ENCODE assay signal across 1 cellular context in the genomic region with DNA sequence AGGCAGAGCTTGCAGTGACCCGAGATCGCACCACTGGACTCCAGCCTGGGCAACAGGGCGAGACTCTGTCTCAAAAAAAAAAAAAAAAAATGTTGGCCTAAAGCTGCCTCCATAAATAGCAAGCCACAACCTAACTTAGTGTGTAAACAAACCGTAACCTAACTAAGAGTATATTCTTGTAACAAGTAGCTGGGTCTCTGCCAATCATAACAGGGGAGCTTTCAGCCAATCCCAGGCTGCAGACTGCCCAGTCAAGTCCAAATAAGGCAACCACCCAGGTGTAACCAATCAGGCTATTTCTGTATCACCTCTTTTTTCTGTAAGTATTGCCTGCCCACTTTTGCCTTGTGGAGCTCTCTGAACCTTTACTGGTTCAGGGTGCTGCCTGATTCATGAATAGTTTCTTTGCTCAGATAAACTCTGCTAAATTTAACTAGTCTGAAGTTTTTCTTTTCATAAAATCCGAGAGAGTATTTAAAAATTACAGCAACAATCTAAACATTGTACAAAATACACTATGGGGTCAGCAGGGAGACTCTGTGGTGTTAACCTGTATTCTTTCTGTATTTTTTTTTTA.
TF ChIP-seq lines count a peak whose summit lies in the region.

No MANE protein-coding gene starts in this region.

TF ChIP-seq in GM23338, 12 proteins besides CTCF, POLR2A, EP300 and RAD21:
- TF ChIP-seq, protein P1, sequence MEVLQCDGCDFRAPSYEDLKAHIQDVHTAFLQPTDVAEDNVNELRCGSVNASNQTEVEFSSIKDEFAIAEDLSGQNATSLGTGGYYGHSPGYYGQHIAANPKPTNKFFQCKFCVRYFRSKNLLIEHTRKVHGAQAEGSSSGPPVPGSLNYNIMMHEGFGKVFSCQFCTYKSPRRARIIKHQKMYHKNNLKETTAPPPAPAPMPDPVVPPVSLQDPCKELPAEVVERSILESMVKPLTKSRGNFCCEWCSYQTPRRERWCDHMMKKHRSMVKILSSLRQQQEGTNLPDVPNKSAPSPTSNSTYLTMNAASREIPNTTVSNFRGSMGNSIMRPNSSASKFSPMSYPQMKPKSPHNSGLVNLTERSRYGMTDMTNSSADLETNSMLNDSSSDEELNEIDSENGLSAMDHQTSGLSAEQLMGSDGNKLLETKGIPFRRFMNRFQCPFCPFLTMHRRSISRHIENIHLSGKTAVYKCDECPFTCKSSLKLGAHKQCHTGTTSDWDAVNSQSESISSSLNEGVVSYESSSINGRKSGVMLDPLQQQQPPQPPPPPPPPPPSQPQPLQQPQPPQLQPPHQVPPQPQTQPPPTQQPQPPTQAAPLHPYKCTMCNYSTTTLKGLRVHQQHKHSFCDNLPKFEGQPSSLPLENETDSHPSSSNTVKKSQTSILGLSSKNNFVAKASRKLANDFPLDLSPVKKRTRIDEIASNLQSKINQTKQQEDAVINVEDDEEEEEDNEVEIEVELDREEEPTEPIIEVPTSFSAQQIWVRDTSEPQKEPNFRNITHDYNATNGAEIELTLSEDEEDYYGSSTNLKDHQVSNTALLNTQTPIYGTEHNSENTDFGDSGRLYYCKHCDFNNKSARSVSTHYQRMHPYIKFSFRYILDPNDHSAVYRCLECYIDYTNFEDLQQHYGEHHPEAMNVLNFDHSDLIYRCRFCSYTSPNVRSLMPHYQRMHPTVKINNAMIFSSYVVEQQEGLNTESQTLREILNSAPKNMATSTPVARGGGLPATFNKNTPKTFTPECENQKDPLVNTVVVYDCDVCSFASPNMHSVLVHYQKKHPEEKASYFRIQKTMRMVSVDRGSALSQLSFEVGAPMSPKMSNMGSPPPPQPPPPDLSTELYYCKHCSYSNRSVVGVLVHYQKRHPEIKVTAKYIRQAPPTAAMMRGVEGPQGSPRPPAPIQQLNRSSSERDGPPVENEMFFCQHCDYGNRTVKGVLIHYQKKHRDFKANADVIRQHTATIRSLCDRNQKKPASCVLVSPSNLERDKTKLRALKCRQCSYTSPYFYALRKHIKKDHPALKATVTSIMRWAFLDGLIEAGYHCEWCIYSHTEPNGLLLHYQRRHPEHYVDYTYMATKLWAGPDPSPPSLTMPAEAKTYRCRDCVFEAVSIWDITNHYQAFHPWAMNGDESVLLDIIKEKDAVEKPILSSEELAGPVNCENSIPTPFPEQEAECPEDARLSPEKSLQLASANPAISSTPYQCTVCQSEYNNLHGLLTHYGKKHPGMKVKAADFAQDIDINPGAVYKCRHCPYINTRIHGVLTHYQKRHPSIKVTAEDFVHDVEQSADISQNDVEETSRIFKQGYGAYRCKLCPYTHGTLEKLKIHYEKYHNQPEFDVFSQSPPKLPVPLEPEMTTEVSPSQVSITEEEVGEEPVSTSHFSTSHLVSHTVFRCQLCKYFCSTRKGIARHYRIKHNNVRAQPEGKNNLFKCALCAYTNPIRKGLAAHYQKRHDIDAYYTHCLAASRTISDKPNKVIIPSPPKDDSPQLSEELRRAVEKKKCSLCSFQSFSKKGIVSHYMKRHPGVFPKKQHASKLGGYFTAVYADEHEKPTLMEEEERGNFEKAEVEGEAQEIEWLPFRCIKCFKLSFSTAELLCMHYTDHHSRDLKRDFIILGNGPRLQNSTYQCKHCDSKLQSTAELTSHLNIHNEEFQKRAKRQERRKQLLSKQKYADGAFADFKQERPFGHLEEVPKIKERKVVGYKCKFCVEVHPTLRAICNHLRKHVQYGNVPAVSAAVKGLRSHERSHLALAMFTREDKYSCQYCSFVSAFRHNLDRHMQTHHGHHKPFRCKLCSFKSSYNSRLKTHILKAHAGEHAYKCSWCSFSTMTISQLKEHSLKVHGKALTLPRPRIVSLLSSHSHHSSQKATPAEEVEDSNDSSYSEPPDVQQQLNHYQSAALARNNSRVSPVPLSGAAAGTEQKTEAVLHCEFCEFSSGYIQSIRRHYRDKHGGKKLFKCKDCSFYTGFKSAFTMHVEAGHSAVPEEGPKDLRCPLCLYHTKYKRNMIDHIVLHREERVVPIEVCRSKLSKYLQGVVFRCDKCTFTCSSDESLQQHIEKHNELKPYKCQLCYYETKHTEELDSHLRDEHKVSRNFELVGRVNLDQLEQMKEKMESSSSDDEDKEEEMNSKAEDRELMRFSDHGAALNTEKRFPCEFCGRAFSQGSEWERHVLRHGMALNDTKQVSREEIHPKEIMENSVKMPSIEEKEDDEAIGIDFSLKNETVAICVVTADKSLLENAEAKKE (CRISPR knock-in tag; IDR thresholded peaks at IDR 0.05) = no peak
- TF ChIP-seq EZH2phosphoT487 (IDR thresholded peaks at IDR 0.05; ENCODE audit: unreplicated experiment) (no peak), ZNF114 (CRISPR knock-in tag; IDR thresholded peaks at IDR 0.05) (no peak), EZH2 (IDR thresholded peaks at IDR 0.05; ENCODE audit: low read depth, unreplicated experiment) (no peak), CREB1 (CRISPR knock-in tag; IDR thresholded peaks at IDR 0.05; ENCODE audit: low read depth) (no peak), NANOG (IDR thresholded peaks at IDR 0.05; ENCODE audit: borderline replicate concordance) (no peak), STAT1 (IDR thresholded peaks at IDR 0.05; ENCODE audit: unreplicated experiment) (no peak), ZNF331 (CRISPR knock-in tag; IDR thresholded peaks at IDR 0.05; ENCODE audit: low read depth) (no peak), POLR2AphosphoS5 (IDR thresholded peaks at IDR 0.05; ENCODE audit: low read depth) (no peak), JUNB (IDR thresholded peaks at IDR 0.05; ENCODE audit: unreplicated experiment) (no peak)
- TF ChIP-seq, protein P2, sequence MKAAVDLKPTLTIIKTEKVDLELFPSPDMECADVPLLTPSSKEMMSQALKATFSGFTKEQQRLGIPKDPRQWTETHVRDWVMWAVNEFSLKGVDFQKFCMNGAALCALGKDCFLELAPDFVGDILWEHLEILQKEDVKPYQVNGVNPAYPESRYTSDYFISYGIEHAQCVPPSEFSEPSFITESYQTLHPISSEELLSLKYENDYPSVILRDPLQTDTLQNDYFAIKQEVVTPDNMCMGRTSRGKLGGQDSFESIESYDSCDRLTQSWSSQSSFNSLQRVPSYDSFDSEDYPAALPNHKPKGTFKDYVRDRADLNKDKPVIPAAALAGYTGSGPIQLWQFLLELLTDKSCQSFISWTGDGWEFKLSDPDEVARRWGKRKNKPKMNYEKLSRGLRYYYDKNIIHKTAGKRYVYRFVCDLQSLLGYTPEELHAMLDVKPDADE (IDR thresholded peaks at IDR 0.05) = no peak
- TF ChIP-seq, protein P3, sequence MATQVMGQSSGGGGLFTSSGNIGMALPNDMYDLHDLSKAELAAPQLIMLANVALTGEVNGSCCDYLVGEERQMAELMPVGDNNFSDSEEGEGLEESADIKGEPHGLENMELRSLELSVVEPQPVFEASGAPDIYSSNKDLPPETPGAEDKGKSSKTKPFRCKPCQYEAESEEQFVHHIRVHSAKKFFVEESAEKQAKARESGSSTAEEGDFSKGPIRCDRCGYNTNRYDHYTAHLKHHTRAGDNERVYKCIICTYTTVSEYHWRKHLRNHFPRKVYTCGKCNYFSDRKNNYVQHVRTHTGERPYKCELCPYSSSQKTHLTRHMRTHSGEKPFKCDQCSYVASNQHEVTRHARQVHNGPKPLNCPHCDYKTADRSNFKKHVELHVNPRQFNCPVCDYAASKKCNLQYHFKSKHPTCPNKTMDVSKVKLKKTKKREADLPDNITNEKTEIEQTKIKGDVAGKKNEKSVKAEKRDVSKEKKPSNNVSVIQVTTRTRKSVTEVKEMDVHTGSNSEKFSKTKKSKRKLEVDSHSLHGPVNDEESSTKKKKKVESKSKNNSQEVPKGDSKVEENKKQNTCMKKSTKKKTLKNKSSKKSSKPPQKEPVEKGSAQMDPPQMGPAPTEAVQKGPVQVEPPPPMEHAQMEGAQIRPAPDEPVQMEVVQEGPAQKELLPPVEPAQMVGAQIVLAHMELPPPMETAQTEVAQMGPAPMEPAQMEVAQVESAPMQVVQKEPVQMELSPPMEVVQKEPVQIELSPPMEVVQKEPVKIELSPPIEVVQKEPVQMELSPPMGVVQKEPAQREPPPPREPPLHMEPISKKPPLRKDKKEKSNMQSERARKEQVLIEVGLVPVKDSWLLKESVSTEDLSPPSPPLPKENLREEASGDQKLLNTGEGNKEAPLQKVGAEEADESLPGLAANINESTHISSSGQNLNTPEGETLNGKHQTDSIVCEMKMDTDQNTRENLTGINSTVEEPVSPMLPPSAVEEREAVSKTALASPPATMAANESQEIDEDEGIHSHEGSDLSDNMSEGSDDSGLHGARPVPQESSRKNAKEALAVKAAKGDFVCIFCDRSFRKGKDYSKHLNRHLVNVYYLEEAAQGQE (IDR thresholded peaks at IDR 0.05; ENCODE audit: unreplicated experiment) = no peak
TF ChIP-seq in GM23338: peak in this region for 0.
